ENCODE assay signal across 14 cellular contexts in genomic region chr9:136226680-136227410, GRCh38. TPM values are rescaled to one million over a fixed set of nuclear protein-coding genes. Genes with fewer than 3 reads are reported as not detected.
DNase-seq lines count a peak whose midpoint lies in the region; ATAC-seq and TF ChIP-seq lines count a peak whose summit lies in the region.
"Had no signal": no experiment of that assay in that cellular context is flagged by ENCODE, and none has a peak within 500 bp of the region (broad histone marks: within the 10 kb centered on the region; RNA-seq: fewer than 3 reads in every experiment).

No MANE protein-coding gene starts in this region.

- no peak for TF ChIP-seq CTCF in CD4-positive, alpha-beta T cell (IDR thresholded peaks at IDR 0.05)
- no peak for TF ChIP-seq CTCF in VCaP (conservative IDR thresholded peaks at IDR 0.05)

- peaks cover 34% of the 10 kb centered on the region for H3K36me3 Mint-ChIP-seq in CD4-positive, alpha-beta T cell (ENCODE audit: low read depth)
- H3K36me3 Mint-ChIP-seq in IgD-negative memory B cell (peaks cover 2% of the 10 kb centered on the region), naive B cell (peaks cover 9 to 10% of the 10 kb centered on the region in 2 donors)
- peaks cover 20% of the 10 kb centered on the region for H3K36me3 Mint-ChIP-seq in T-helper 2 cell treated with Interferon-gamma antibody and Interleukin-4, amounts not matched to agents 5 μg/mL and 100 μg/mL, for 36 hours (ENCODE audit: low read depth)

- ATAC-seq in CD4-positive, alpha-beta T cell (ENCODE audit: poor library complexity): no peak
- ATAC-seq in naive B cell (ENCODE audit: low read depth in 2 of 2) (no peak), HG03469 (IDR thresholded peaks at IDR 0.05; ENCODE audit: unreplicated experiment) (no peak)

- H3K27ac Mint-ChIP-seq in CD4-positive, alpha-beta T cell: peak overlapping the region; percentile 95
- peak overlapping the region; percentile 97 to 100 (median 99) for H3K27ac Mint-ChIP-seq in IgD-negative memory B cell
- peak overlapping the region in 5 of 6 donors; percentile 96 to 100 (median 100) for H3K27ac Mint-ChIP-seq in naive B cell
- H3K27ac Mint-ChIP-seq in T-helper 2 cell treated with Interferon-gamma antibody and Interleukin-4, amounts not matched to agents 5 μg/mL and 100 μg/mL, for 36 hours: no peak overlapping the region
- H3K27ac Mint-ChIP-seq: T-helper 1 cell treated with Interleukin-12 subunit alpha and Interleukin-12 subunit beta and Interleukin-4 antibody, amounts not matched to agents 30 μg/mL and 1 μg/mL, for 36 hours had no signal

- no peaks in the 10 kb centered on the region for H3K27me3 Mint-ChIP-seq in CD4-positive, alpha-beta T cell
- no peaks in the 10 kb centered on the region for H3K27me3 Mint-ChIP-seq in IgD-negative memory B cell
- no peaks in the 10 kb centered on the region for H3K27me3 Mint-ChIP-seq in naive B cell
- H3K27me3 Mint-ChIP-seq in T-helper 2 cell treated with Interferon-gamma antibody and Interleukin-4, amounts not matched to agents 5 μg/mL and 100 μg/mL, for 36 hours (ENCODE audit: low read depth): no peaks in the 10 kb centered on the region

- CTCF ChIA-PET in CD4-positive, alpha-beta T cell (lab: Charles Lee): no interaction called here
- CTCF ChIA-PET in HEK293T (lab: Yijun Ruan, JAX): no interaction called here

- intact Hi-C loops in CD4-positive, alpha-beta T cell (cut with DNase I, micrococcal nuclease): no loop called here

- no peaks in the 10 kb centered on the region for H3K27me3 ChIP-seq in CD4-positive, alpha-beta T cell (ENCODE audit: control insufficient read depth, insufficient read depth, low read length)

- no peaks in the 10 kb centered on the region for H3K9me3 Mint-ChIP-seq in CD4-positive, alpha-beta T cell
- no peaks in the 10 kb centered on the region for H3K9me3 Mint-ChIP-seq in IgD-negative memory B cell
- peaks cover 0 to 1% (median 0%) of the 10 kb centered on the region in 7 donors for H3K9me3 Mint-ChIP-seq in naive B cell
- no peaks in the 10 kb centered on the region for H3K9me3 Mint-ChIP-seq in T-helper 2 cell treated with Interferon-gamma antibody and Interleukin-4, amounts not matched to agents 5 μg/mL and 100 μg/mL, for 36 hours
- H3K9me3 Mint-ChIP-seq: T-helper 1 cell treated with Interleukin-12 subunit alpha and Interleukin-12 subunit beta and Interleukin-4 antibody, amounts not matched to agents 30 μg/mL and 1 μg/mL, for 36 hours had no signal

- DNase-seq in CD4-positive, alpha-beta T cell: no peak
- DNase-seq in naive B cell: no peak
- DNase-seq in activated CD4-positive, CD25-positive, alpha-beta regulatory T cell (lab: John Stamatoyannopoulos, UW): no peak
- no peak for DNase-seq in T-helper 2 cell treated with Interferon-gamma antibody and Interleukin-4, amounts not matched to agents 5 μg/mL and 100 μg/mL, for 36 hours (ENCODE audit: low spot score)
- no peak for DNase-seq in HEK293T (ENCODE audit: extremely low spot score)
- DNase-seq: NCI-H1105, NCI-H446 treated with DMSO at 0.1 percent for 48 hours, NCI-H748 treated with DMSO at 0.1 percent for 48 hours had no signal

- POLR2A ChIA-PET in CD4-positive, alpha-beta T cell (lab: Charles Lee): no interaction called here
- POLR2A ChIA-PET in HEK293T (lab: Yijun Ruan, JAX): no interaction called here

- no peak overlapping the region for H3K27ac ChIP-seq in CD4-positive, alpha-beta T cell (ENCODE audit: low read depth, low read length)
- peak overlapping the region; percentile 77; the same call in 1 of the 2 replicates for H3K27ac ChIP-seq in VCaP
- H3K27ac ChIP-seq: HL-60, SK-N-MC had no signal

- peaks cover 19% of the 10 kb centered on the region for H3K4me1 Mint-ChIP-seq in CD4-positive, alpha-beta T cell (ENCODE audit: low read depth)
- H3K4me1 Mint-ChIP-seq in IgD-negative memory B cell (peaks cover 14 to 52% (median 32%) of the 10 kb centered on the region in 3 donors), naive B cell (peaks cover 49 to 74% (median 73%) of the 10 kb centered on the region in 3 donors)
- H3K4me1 Mint-ChIP-seq in T-helper 2 cell treated with Interferon-gamma antibody and Interleukin-4, amounts not matched to agents 5 μg/mL and 100 μg/mL, for 36 hours (ENCODE audit: low read depth): peaks cover 17% of the 10 kb centered on the region

- H3K9me3 ChIP-seq in CD4-positive, alpha-beta T cell (ENCODE audit: control insufficient read depth, low read length): no peaks in the 10 kb centered on the region

- no peak overlapping the region for H3K4me3 Mint-ChIP-seq in CD4-positive, alpha-beta T cell
- H3K4me3 Mint-ChIP-seq in IgD-negative memory B cell: peak overlapping the region in 3 of 4 donors; percentile 83 to 87 (median 84)
- peak overlapping the region in 5 of 8 donors; percentile 5 to 84 (median 60) for H3K4me3 Mint-ChIP-seq in naive B cell
- H3K4me3 Mint-ChIP-seq in T-helper 2 cell treated with Interferon-gamma antibody and Interleukin-4, amounts not matched to agents 5 μg/mL and 100 μg/mL, for 36 hours: no peak overlapping the region
- H3K4me3 Mint-ChIP-seq: T-helper 1 cell treated with Interleukin-12 subunit alpha and Interleukin-12 subunit beta and Interleukin-4 antibody, amounts not matched to agents 30 μg/mL and 1 μg/mL, for 36 hours had no signal

TF ChIP-seq in HEK293T, 16 proteins besides CTCF, POLR2A, EP300 and RAD21:
- TF ChIP-seq SP1 (IDR thresholded peaks at IDR 0.05) (no peak), SUZ12 (IDR thresholded peaks at IDR 0.05) (no peak), BHLHE40 (IDR thresholded peaks at IDR 0.05; ENCODE audit: borderline replicate concordance) (no peak), LEF1 (IDR thresholded peaks at IDR 0.05; ENCODE audit: borderline replicate concordance) (no peak), NFRKB (IDR thresholded peaks at IDR 0.05) (no peak), PKNOX1 (IDR thresholded peaks at IDR 0.05) (no peak), FOXM1 (IDR thresholded peaks at IDR 0.05; ENCODE audit: borderline replicate concordance) (no peak), ELF4 (IDR thresholded peaks at IDR 0.05) (no peak), ZNF384 (IDR thresholded peaks at IDR 0.05) (no peak), HDGF (IDR thresholded peaks at IDR 0.05; ENCODE audit: borderline replicate concordance) (no peak), TARDBP (IDR thresholded peaks at IDR 0.05) (no peak), FOXK2 (IDR thresholded peaks at IDR 0.05) (no peak), FOXA1 (IDR thresholded peaks at IDR 0.05) (no peak), CTBP1 (IDR thresholded peaks at IDR 0.05; ENCODE audit: borderline replicate concordance) (no peak), L3MBTL2 (conservative IDR thresholded peaks at IDR 0.05) (no peak)

RNA-seq across cellular contexts. Expression of gene QSOX2, which starts 18.8 kb away (rescaled TPM):
- total RNA-seq in CD4-positive, alpha-beta T cell: 10 to 100 TPM; 14.4 TPM
- 2.1 TPM for polyA plus RNA-seq in IgD-negative memory B cell
- polyA plus RNA-seq in naive B cell (ENCODE audit: low read depth in 6 of 6): 1 to 10 TPM; 2.8 to 4.6 (median 3.7) TPM

RNA-seq across cellular contexts. Expression of gene LHX3, which starts 21.9 kb away (rescaled TPM):
- under 1 TPM; 0.11 to 0.16 TPM for total RNA-seq in CD4-positive, alpha-beta T cell
- polyA plus RNA-seq in IgD-negative memory B cell (not detected), naive B cell (ENCODE audit: low read depth in 6 of 6) (not detected)

Comparison
In these comparisons a context has a peak if more than half of its experiments do, and no peak if none do; other contexts are left out.
1. H3K4me3 Mint-ChIP-seq: peak in IgD-negative memory B cell (3 of 4) and naive B cell (5 of 8); none in CD4-positive, alpha-beta T cell (single experiment) and T-helper 2 cell treated with Interferon-gamma antibody and Interleukin-4, amounts not matched to agents 5 μg/mL and 100 μg/mL, for 36 hours (single experiment).